Comparison of ENCODE assay signal across 9 cellular contexts in genomic region chr5:17436345-17436744, GRCh38.
DNase-seq lines count a peak whose midpoint lies in the region; ATAC-seq and TF ChIP-seq lines count a peak whose summit lies in the region.
"Had no signal": no experiment of that assay in that cellular context is flagged by ENCODE, and none has a peak within 500 bp of the region (broad histone marks: within the 10 kb centered on the region; RNA-seq: fewer than 3 reads in every experiment).

No MANE protein-coding gene starts in this region.

- intact Hi-C loops in body of pancreas (cut with DNase I), result no loop called here

- peak overlapping the region; percentile 77 for H3K4me2 ChIP-seq in osteoblast (ENCODE audit: insufficient read depth, low read length)

- 48 to 56% methylated on average over 4 of the region's 4 CpGs for WGBS in body of pancreas, 2 donors

- H3K27me3 ChIP-seq in SJSA1 (replicated peaks) (no peaks in the 10 kb centered on the region), osteoblast (ENCODE audit: insufficient read depth, low read length) (no peaks in the 10 kb centered on the region), body of pancreas (no peaks in the 10 kb centered on the region)

- TF ChIP-seq CTCF in osteoblast (IDR thresholded peaks at IDR 0.05; ENCODE audit: extremely low read depth, low read depth, low read length) (no peak), body of pancreas (IDR thresholded peaks at IDR 0.05) (no peak)

- DNase-seq in SJSA1 (ENCODE audit: low read depth in 1 of 2, low spot score in 2 of 2) (peak in 1 of 2 experiments; percentile 54), osteoblast (ENCODE audit: insufficient read length, low spot score, missing footprints) (peak; percentile 29), kidney tubule cell (ENCODE audit: low spot score) (no peak), body of pancreas (no peak), cortex of kidney (lab: John Stamatoyannopoulos, UW) (no peak), 8988T (no peak)

- H3K27ac ChIP-seq in SJSA1 (peak overlapping the region; percentile 3), osteoblast (ENCODE audit: low read depth, low read length) (peak overlapping the region; percentile 37), body of pancreas (peak overlapping the region in 1 of 4 donors; percentile 42)
- H3K27ac ChIP-seq: epithelial cell of prostate had no signal

- H3K36me3 ChIP-seq in SJSA1 (no peaks in the 10 kb centered on the region), osteoblast (ENCODE audit: insufficient read depth, low read length) (no peaks in the 10 kb centered on the region), body of pancreas (replicated peaks in 1 of 2; ENCODE audit: insufficient read depth in 1 of 2, low read depth in 2 of 2) (no peaks in the 10 kb centered on the region)

- peaks cover 15% of the 10 kb centered on the region for H3K4me1 ChIP-seq in SJSA1 (replicated peaks)
- H3K4me1 ChIP-seq in osteoblast (ENCODE audit: insufficient read depth, low read length), result peaks cover 14% of the 10 kb centered on the region
- no peaks in the 10 kb centered on the region for H3K4me1 ChIP-seq in body of pancreas

- H4K20me1 ChIP-seq in osteoblast (ENCODE audit: insufficient read depth, low read length), result no peaks in the 10 kb centered on the region

- no peaks in the 10 kb centered on the region for H3K9me3 ChIP-seq in SJSA1 (replicated peaks)
- no peaks in the 10 kb centered on the region for H3K9me3 ChIP-seq in osteoblast (ENCODE audit: low read depth, low read length)
- H3K9me3 ChIP-seq in body of pancreas, result no peaks in the 10 kb centered on the region

- TF ChIP-seq POLR2A in body of pancreas (IDR thresholded peaks at IDR 0.05), result no peak

- H3K4me3 ChIP-seq in SJSA1, result peak overlapping the region; percentile 14
- peak overlapping the region; percentile 47 for H3K4me3 ChIP-seq in osteoblast (ENCODE audit: insufficient read depth, low read length)
- no peak overlapping the region for H3K4me3 ChIP-seq in body of pancreas

- no peaks in the 10 kb centered on the region for H3K79me2 ChIP-seq in osteoblast (ENCODE audit: insufficient read depth, low read length)

- peak; percentile 8 for ATAC-seq in GM18873 (IDR thresholded peaks at IDR 0.05; ENCODE audit: low FRiP score, unreplicated experiment)
- ATAC-seq in HG02938 (IDR thresholded peaks at IDR 0.05; ENCODE audit: unreplicated experiment), result peak; percentile 17
- ATAC-seq in body of pancreas, result no peak

- H2AFZ ChIP-seq in osteoblast (ENCODE audit: low read length), result peak overlapping the region; percentile 92

Comparison
In these comparisons a context has a peak if more than half of its experiments do, and no peak if none do; other contexts are left out.
1. H3K4me3 ChIP-seq: peak in SJSA1 (single experiment) and osteoblast (single experiment); none in body of pancreas (0 of 2).